ENCODE assay signal across 9 cellular contexts in genomic region chr1:116910379-116911165, GRCh38. TPM values are rescaled to one million over a fixed set of nuclear protein-coding genes. Genes with fewer than 3 reads are reported as not detected.
A peak's percentile ranks its signal among the peaks of the same experiment; 100 is the strongest.
DNase-seq lines count a peak whose midpoint lies in the region; ATAC-seq and TF ChIP-seq lines count a peak whose summit lies in the region.
"Had no signal": no experiment of that assay in that cellular context is flagged by ENCODE, and none has a peak within 500 bp of the region (broad histone marks: within the 10 kb centered on the region; RNA-seq: fewer than 3 reads in every experiment).

No MANE protein-coding gene starts in this region.

- H3K9me3 ChIP-seq in trophoblast cell (ENCODE audit: insufficient read depth, low read depth, low read length): no peaks in the 10 kb centered on the region

- peak overlapping the region; percentile 92 for H3K4me2 ChIP-seq in trophoblast cell (ENCODE audit: low read length)
- H3K4me2 ChIP-seq: KMS-11 had no signal

- TF ChIP-seq CTCF in Calu3 (IDR thresholded peaks at IDR 0.05; ENCODE audit: unreplicated experiment) (no peak), foreskin keratinocyte (conservative IDR thresholded peaks at IDR 0.05) (no peak)

- H2BK12ac ChIP-seq in trophoblast cell (ENCODE audit: low read length): peak overlapping the region; percentile 20

- H3K79me2 ChIP-seq in trophoblast cell (ENCODE audit: control insufficient read depth, insufficient read depth, low read length, poor library complexity): peaks cover 15% of the 10 kb centered on the region

- no peaks in the 10 kb centered on the region for H3K9me3 Mint-ChIP-seq in Calu3 (ENCODE audit: low read depth, unreplicated experiment)
- no peaks in the 10 kb centered on the region for H3K9me3 Mint-ChIP-seq in activated T-cell treated with anti-CD3 and anti-CD28 coated beads, Interleukin-2, amount 50 U/mL, for 4 hours

- peak overlapping the region; percentile 87 for H2BK120ac ChIP-seq in trophoblast cell (ENCODE audit: insufficient read depth, low read length, poor library complexity)

- no peak overlapping the region for H3K4me3 Mint-ChIP-seq in Calu3 (ENCODE audit: low read depth, unreplicated experiment)
- no peak overlapping the region for H3K4me3 Mint-ChIP-seq in activated T-cell treated with anti-CD3 and anti-CD28 coated beads, Interleukin-2, amount 50 U/mL, for 4 hours

- no CpG with 5 or more reads among the region's 63 CpGs for WGBS in trophoblast cell (ENCODE audit: extremely low coverage, insufficient coverage, insufficient read length)

- H2AFZ ChIP-seq in trophoblast cell (ENCODE audit: insufficient read depth, low read length, poor library complexity): peak overlapping the region; percentile 79

- peaks cover 17% of the 10 kb centered on the region for H3K79me1 ChIP-seq in trophoblast cell (ENCODE audit: low read length)

- peak overlapping the region; percentile 91 for H3K4ac ChIP-seq in trophoblast cell (ENCODE audit: low read depth, low read length)

- peak overlapping the region; percentile 84 for H3K4me3 ChIP-seq in trophoblast cell (ENCODE audit: low read depth, low read length)

- H3K36me3 ChIP-seq in trophoblast cell (ENCODE audit: control insufficient read depth in 1 of 2, insufficient read depth in 2 of 2, low read length in 2 of 2): no peaks in the 10 kb centered on the region

- peak overlapping the region; percentile 84 for H4K91ac ChIP-seq in trophoblast cell (ENCODE audit: low read depth, low read length)

- H3K4me1 ChIP-seq in foreskin keratinocyte (peaks cover 61% of the 10 kb centered on the region), trophoblast cell (ENCODE audit: control insufficient read depth in 1 of 2, insufficient read depth in 2 of 2, low read length in 2 of 2) (peaks cover 26% of the 10 kb centered on the region in 2 experiments)

- H4K12ac ChIP-seq in trophoblast cell (ENCODE audit: low read depth, low read length): peak overlapping the region; percentile 73

- H3K27ac ChIP-seq in foreskin keratinocyte (peak overlapping the region; percentile 93), trophoblast cell (ENCODE audit: low read depth, low read length) (peak overlapping the region; percentile 95)
- H3K27ac ChIP-seq: KMS-11 had no signal

- peak overlapping the region; percentile 97 for H3K18ac ChIP-seq in trophoblast cell (ENCODE audit: low read length)

- peak; percentile 74 for ATAC-seq in activated T-cell treated with anti-CD3 and anti-CD28 coated beads, Interleukin-2, amount 50 U/mL, for 4 hours
- peak; percentile 4 for ATAC-seq in foreskin keratinocyte
- no peak for ATAC-seq in HG03469 (IDR thresholded peaks at IDR 0.05; ENCODE audit: unreplicated experiment)
- no peak for ATAC-seq in HG03139 (IDR thresholded peaks at IDR 0.05; ENCODE audit: unreplicated experiment)

- no TSS peak for BruUV-seq in Calu3 (replicated peaks; lab: Mats Ljungman, UMichigan)

- peak overlapping the region; percentile 52 for H3K9ac ChIP-seq in trophoblast cell (ENCODE audit: low read length)
- H3K9ac ChIP-seq: KMS-11 had no signal

- CTCF ChIA-PET in Calu3 (lab: Charles Lee): no interaction called here

- peaks cover 7% of the 10 kb centered on the region for H3K4me1 Mint-ChIP-seq in Calu3 (ENCODE audit: low read depth, unreplicated experiment)
- H3K4me1 Mint-ChIP-seq in activated T-cell treated with anti-CD3 and anti-CD28 coated beads, Interleukin-2, amount 50 U/mL, for 4 hours (ENCODE audit: low read depth): peaks cover 11% of the 10 kb centered on the region

- no peak overlapping the region for H3K27ac Mint-ChIP-seq in Calu3 (ENCODE audit: unreplicated experiment)

- no peaks in the 10 kb centered on the region for H3K27me3 Mint-ChIP-seq in Calu3 (ENCODE audit: unreplicated experiment)
- peaks cover 5% of the 10 kb centered on the region for H3K27me3 Mint-ChIP-seq in activated T-cell treated with anti-CD3 and anti-CD28 coated beads, Interleukin-2, amount 50 U/mL, for 4 hours (ENCODE audit: low read depth)

- peak overlapping the region; percentile 85 for H2BK5ac ChIP-seq in trophoblast cell (ENCODE audit: low read depth, low read length, poor library complexity)

- peak overlapping the region; percentile 83 for H3K14ac ChIP-seq in trophoblast cell (ENCODE audit: low read length)

- no peaks in the 10 kb centered on the region for H3K36me3 Mint-ChIP-seq in Calu3 (ENCODE audit: insufficient read depth, unreplicated experiment)
- no peaks in the 10 kb centered on the region for H3K36me3 Mint-ChIP-seq in activated T-cell treated with anti-CD3 and anti-CD28 coated beads, Interleukin-2, amount 50 U/mL, for 4 hours (ENCODE audit: insufficient read depth)

- no peak overlapping the region for H3K23ac ChIP-seq in trophoblast cell (ENCODE audit: low read length)

- H3K27me3 ChIP-seq in foreskin keratinocyte: no peaks in the 10 kb centered on the region
- H3K27me3 ChIP-seq in trophoblast cell (ENCODE audit: insufficient read depth, low read length): no peaks in the 10 kb centered on the region

- no peak overlapping the region for H2AK5ac ChIP-seq in trophoblast cell (ENCODE audit: low read length)

- DNase-seq in Calu3 (peak; percentile 38), NCI-H1105 (lab: John Stamatoyannopoulos, UW) (peak; percentile 30), foreskin keratinocyte (no peak), trophoblast cell (peak; percentile 24 to 65), H4 (ENCODE audit: low spot score) (no peak)
- DNase-seq in activated T-cell treated with anti-CD3 and anti-CD28 coated beads, Interleukin-2, amount 50 U/mL, for 4 hours: peak; percentile 30

- peak overlapping the region; percentile 94 for H4K8ac ChIP-seq in trophoblast cell (ENCODE audit: low read depth, low read length)

- intact Hi-C loops in Calu3 (cut with micrococcal nuclease; ENCODE audit: unreplicated experiment): no loop called here

RNA-seq across cellular contexts. Expression of gene PTGFRN, which starts 0.9 kb away (rescaled TPM):
- total RNA-seq in Calu3 (2022) (29.4 and 44.6 TPM in 2 replicates), foreskin keratinocyte (171 and 183 TPM in 2 replicates)
- 10 to 100 TPM in 2 of 3 donors, 1 to 10 TPM in 1; 10.0 to 17.0 (median 15.5) TPM for total RNA-seq in activated T-cell treated with anti-CD3 and anti-CD28 coated beads, Interleukin-2, amount 50 U/mL, for 4 hours
- 147 and 151 TPM in 2 replicates for polyA plus RNA-seq in foreskin keratinocyte
- 83.0 and 85.0 TPM in 2 replicates for polyA plus RNA-seq in trophoblast cell (2013)
- total RNA-seq in H4 (2014; rRNA removed; shearing (Covaris generic)): 47.0 and 70.9 TPM in 2 replicates

Comparison
In these comparisons a context has a peak if more than half of its experiments do, and no peak if none do; other contexts are left out.
1. DNase-seq: peak in Calu3 (single experiment), NCI-H1105 (single experiment), activated T-cell treated with anti-CD3 and anti-CD28 coated beads, Interleukin-2, amount 50 U/mL, for 4 hours (single experiment) and trophoblast cell (2 of 2); none in foreskin keratinocyte (0 of 2) and H4 (single experiment).
2. ATAC-seq: peak in activated T-cell treated with anti-CD3 and anti-CD28 coated beads, Interleukin-2, amount 50 U/mL, for 4 hours (2 of 2) and foreskin keratinocyte (single experiment); none in HG03469 (single experiment) and HG03139 (single experiment).